Comparison of ENCODE assay signal across 9 cellular contexts in the genomic region with DNA sequence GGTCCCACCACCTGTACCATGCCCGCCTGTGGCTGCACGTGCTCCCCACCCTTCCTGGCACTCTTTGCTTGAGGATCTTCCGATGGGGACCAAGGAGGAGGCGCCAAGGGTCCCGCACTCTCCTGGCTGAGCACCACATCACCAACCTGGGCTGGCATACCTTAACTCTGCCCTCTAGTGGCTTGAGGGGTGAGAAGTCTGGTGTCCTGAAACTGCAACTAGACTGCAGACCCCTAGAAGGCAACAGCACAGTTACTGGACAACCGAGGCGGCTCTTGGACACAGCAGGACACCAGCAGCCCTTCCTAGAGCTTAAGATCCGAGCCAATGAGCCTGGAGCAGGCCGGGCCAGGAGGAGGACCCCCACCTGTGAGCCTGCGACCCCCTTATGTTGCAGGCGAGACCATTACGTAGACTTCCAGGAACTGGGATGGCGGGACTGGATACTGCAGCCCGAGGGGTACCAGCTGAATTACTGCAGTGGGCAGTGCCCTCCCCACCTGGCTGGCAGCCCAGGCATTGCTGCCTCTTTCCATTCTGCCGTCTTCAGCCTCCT. TPM values are rescaled to one million over a fixed set of nuclear protein-coding genes. Genes with fewer than 3 reads are reported as not detected.
DNase-seq lines count a peak whose midpoint lies in the region; ATAC-seq and TF ChIP-seq lines count a peak whose summit lies in the region.
"Had no signal": no experiment of that assay in that cellular context is flagged by ENCODE, and none has a peak within 500 bp of the region (broad histone marks: within the 10 kb centered on the region; RNA-seq: fewer than 3 reads in every experiment).

No MANE protein-coding gene starts in this region.

- TF ChIP-seq CTCF in right atrium auricular region (IDR thresholded peaks at IDR 0.05) = peak; percentile 44 to 61
- peak; percentile 34 for TF ChIP-seq CTCF in mucosa of descending colon (IDR thresholded peaks at IDR 0.05)

- H3K36me3 ChIP-seq in right atrium auricular region (no peaks in the 10 kb centered on the region), HUES64 (ENCODE audit: insufficient read depth, low read length) (no peaks in the 10 kb centered on the region), mucosa of descending colon (ENCODE audit: low read depth) (no peaks in the 10 kb centered on the region)

- H3K4me1 ChIP-seq in right atrium auricular region (peaks cover 0 to 28% of the 10 kb centered on the region in 2 donors), HUES64 (ENCODE audit: insufficient read depth, low read length) (peaks cover 27% of the 10 kb centered on the region), mucosa of descending colon (ENCODE audit: low read depth) (peaks cover 20% of the 10 kb centered on the region)

- intact Hi-C loops in Right ventricle myocardium superior (cut with DNase I) = no loop called here
- intact Hi-C loops in mucosa of descending colon (cut with DNase I, micrococcal nuclease) = loop anchor here (10.0 kb wide), 3 partner anchors 151 to 191 kb away; no protein-coding TSS in a partner anchor

- H3K4me3 ChIP-seq in right atrium auricular region (no peak overlapping the region), HUES64 (ENCODE audit: low read length) (peak overlapping the region; percentile 47), mucosa of descending colon (no peak overlapping the region)

- H3K9ac ChIP-seq in HUES64 (ENCODE audit: low read depth, low read length) = 0 out of 2 replicates have a peak overlapping the region, but pooled peaks have one; percentile 6

- in situ Hi-C loops in SK-MEL-5 (cut with HindIII; ENCODE audit: low pct_unique_long_range_greater_than_20kb, low sequenced_read_pairs) = no loop called here

- 56% methylated on average over 15 of the region's 15 CpGs for WGBS in HUES64

- H3K27ac ChIP-seq in right atrium auricular region (no peak overlapping the region), HUES64 (ENCODE audit: low read depth, low read length) (no peak overlapping the region)

- ATAC-seq in Right ventricle myocardium superior (ENCODE audit: poor library complexity) (no peak), mucosa of descending colon (peak; percentile 41), HG03108 (IDR thresholded peaks at IDR 0.05; ENCODE audit: unreplicated experiment) (no peak)

- H3K9me3 ChIP-seq in right atrium auricular region (no peaks in the 10 kb centered on the region), HUES64 (ENCODE audit: insufficient read depth, low read depth, low read length) (no peaks in the 10 kb centered on the region), mucosa of descending colon (no peaks in the 10 kb centered on the region)

- DNase-seq in right atrium auricular region (ENCODE audit: low spot score) (no peak), Right ventricle myocardium superior (no peak), SK-MEL-5 (ENCODE audit: low read depth, low spot score) (peak; percentile 77), mucosa of descending colon (peak in 1 of 3 donors; percentile 57), DMS153 treated with DMSO at 0.1 percent for 48 hours (lab: John Stamatoyannopoulos, UW; ENCODE audit: unreplicated experiment) (no peak)
- peak; percentile 37 for DNase-seq in central memory CD4-positive, alpha-beta T cell

- H3K27me3 ChIP-seq in right atrium auricular region (no peaks in the 10 kb centered on the region), HUES64 (ENCODE audit: insufficient read depth, low read length) (no peaks in the 10 kb centered on the region)

RNA-seq across cellular contexts. Expression of a gene that starts 1.1 kb away (rescaled TPM):
- total RNA-seq in right atrium auricular region = not detected
- not detected for total RNA-seq in Right ventricle myocardium superior
- polyA plus RNA-seq in HUES64 (2013, experiment 1 of 2) = 4.0 TPM
- 3.9 TPM for polyA plus RNA-seq in HUES64 (2013, experiment 2 of 2)
- 0.34 TPM in 1 of 2 replicates, not detected in the other for total RNA-seq in SK-MEL-5 (2014; rRNA removed; shearing (Covaris generic))
- 0.54 and 0.68 TPM in 2 replicates for polyA plus RNA-seq in SK-MEL-5 (2015; cell fraction: cytosol; rRNA removed)
- polyA plus RNA-seq in SK-MEL-5 (2015; cell fraction: nucleus; rRNA removed) = not detected in 2 replicates
- total RNA-seq in mucosa of descending colon = not detected
- total RNA-seq: glomerular endothelial cell had no signal

RNA-seq across cellular contexts. Expression of a gene that starts 3.4 kb away (rescaled TPM):
- total RNA-seq in right atrium auricular region (1 to 10 TPM in 1 of 2 donors, not detected in 1; 1.2 TPM), Right ventricle myocardium superior (0.56 TPM), mucosa of descending colon (1 to 10 TPM in 2 of 3 donors, under 1 TPM in 1; 0.46 to 2.0 (median 1.9) TPM)
- 10.6 TPM for polyA plus RNA-seq in HUES64 (2013, experiment 1 of 2)
- 7.5 TPM for polyA plus RNA-seq in HUES64 (2013, experiment 2 of 2)
- total RNA-seq in SK-MEL-5 (2014; rRNA removed; shearing (Covaris generic)) = 0.16 and 1.9 TPM in 2 replicates
- 0.07 and 0.16 TPM in 2 replicates for polyA plus RNA-seq in SK-MEL-5 (2015; cell fraction: cytosol; rRNA removed)
- polyA plus RNA-seq in SK-MEL-5 (2015; cell fraction: nucleus; rRNA removed) = 1.8 and 6.6 TPM in 2 replicates

RNA-seq across cellular contexts. Expression of a gene that starts 21.6 kb away (rescaled TPM):
- total RNA-seq in right atrium auricular region (not detected), Right ventricle myocardium superior (not detected), mucosa of descending colon (not detected)
- not detected for polyA plus RNA-seq in HUES64 (2013, experiment 1 of 2)
- not detected for polyA plus RNA-seq in HUES64 (2013, experiment 2 of 2)
- not detected in 2 replicates for total RNA-seq in SK-MEL-5 (2014; rRNA removed; shearing (Covaris generic))
- polyA plus RNA-seq in SK-MEL-5 (2015; cell fraction: cytosol; rRNA removed) = not detected in 2 replicates
- polyA plus RNA-seq in SK-MEL-5 (2015; cell fraction: nucleus; rRNA removed) = not detected in 2 replicates
- total RNA-seq: glomerular endothelial cell had no signal

RNA-seq across cellular contexts. Expression of a gene that starts 23.4 kb away (rescaled TPM):
- total RNA-seq in right atrium auricular region (1 to 10 TPM; 3.4 to 4.2 TPM), Right ventricle myocardium superior (4.1 TPM), mucosa of descending colon (10 to 100 TPM in 2 of 3 donors, 1 to 10 TPM in 1; 8.8 to 18.5 (median 15.0) TPM)
- polyA plus RNA-seq in HUES64 (2013, experiment 1 of 2) = 1.2 TPM
- polyA plus RNA-seq in HUES64 (2013, experiment 2 of 2) = 2.7 TPM
- not detected in 2 replicates for total RNA-seq in SK-MEL-5 (2014; rRNA removed; shearing (Covaris generic))
- polyA plus RNA-seq in SK-MEL-5 (2015; cell fraction: cytosol; rRNA removed) = 0.38 TPM in 1 of 2 replicates, not detected in the other
- 0.14 and 1.1 TPM in 2 replicates for polyA plus RNA-seq in SK-MEL-5 (2015; cell fraction: nucleus; rRNA removed)

RNA-seq across cellular contexts. Expression of a gene that starts 25.4 kb away (rescaled TPM):
- total RNA-seq in right atrium auricular region (10 to 100 TPM; 31.7 to 47.8 TPM), Right ventricle myocardium superior (48.9 TPM), mucosa of descending colon (10 to 100 TPM; 43.9 to 80.8 (median 80.6) TPM)
- polyA plus RNA-seq in HUES64 (2013, experiment 1 of 2) = 11.6 TPM
- polyA plus RNA-seq in HUES64 (2013, experiment 2 of 2) = 17.9 TPM
- 15.2 and 19.0 TPM in 2 replicates for total RNA-seq in SK-MEL-5 (2014; rRNA removed; shearing (Covaris generic))
- polyA plus RNA-seq in SK-MEL-5 (2015; cell fraction: cytosol; rRNA removed) = 47.3 and 58.4 TPM in 2 replicates
- 83.7 and 97.6 TPM in 2 replicates for polyA plus RNA-seq in SK-MEL-5 (2015; cell fraction: nucleus; rRNA removed)

Comparison
In these comparisons a context has a peak if more than half of its experiments do, and no peak if none do; other contexts are left out.
1. DNase-seq: peak in SK-MEL-5 (single experiment) and central memory CD4-positive, alpha-beta T cell (single experiment); none in right atrium auricular region (single experiment), Right ventricle myocardium superior (single experiment) and DMS153 treated with DMSO at 0.1 percent for 48 hours (single experiment).